1 cellular context compared by ENCODE assay signal in the genomic region with DNA sequence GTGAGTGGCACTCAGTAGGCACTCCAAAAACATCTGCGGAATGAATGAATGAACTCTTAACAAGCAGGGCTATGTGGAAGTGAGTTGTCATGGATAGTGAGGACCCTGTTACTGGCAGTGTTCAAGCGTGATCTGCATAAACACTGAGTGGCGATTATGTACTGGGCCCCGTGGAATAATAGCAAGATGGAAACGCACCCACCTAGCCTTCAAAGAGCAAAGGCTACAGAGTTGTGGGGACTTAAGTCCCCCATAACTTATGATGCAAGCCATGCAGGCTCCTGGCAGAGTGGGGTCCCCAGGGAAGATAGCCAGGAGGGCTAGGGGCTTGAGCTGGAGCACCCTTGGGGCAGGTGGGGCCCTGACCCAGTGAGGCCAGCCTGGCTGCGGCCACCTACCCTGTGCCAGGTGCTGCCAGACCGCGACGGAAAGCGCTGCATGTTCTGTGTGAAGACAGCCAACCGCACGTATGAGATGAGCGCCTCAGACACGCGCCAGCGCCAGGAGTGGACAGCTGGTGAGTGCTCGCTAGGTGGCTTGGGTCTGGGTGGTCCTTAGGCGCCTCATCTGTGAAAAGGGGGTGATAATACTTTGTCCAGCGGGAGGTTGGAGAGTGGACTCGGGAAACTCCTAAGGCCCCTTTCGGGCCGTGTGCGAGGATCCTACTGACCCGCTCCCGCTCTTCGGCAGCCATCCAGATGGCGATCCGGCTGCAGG.
TF ChIP-seq lines count a peak whose summit lies in the region.

No MANE protein-coding gene starts in this region.

TF ChIP-seq in HepG2, 621 proteins besides CTCF, POLR2A, EP300 and RAD21 (continued from another document and continues in another):
- TF ChIP-seq, protein P1, sequence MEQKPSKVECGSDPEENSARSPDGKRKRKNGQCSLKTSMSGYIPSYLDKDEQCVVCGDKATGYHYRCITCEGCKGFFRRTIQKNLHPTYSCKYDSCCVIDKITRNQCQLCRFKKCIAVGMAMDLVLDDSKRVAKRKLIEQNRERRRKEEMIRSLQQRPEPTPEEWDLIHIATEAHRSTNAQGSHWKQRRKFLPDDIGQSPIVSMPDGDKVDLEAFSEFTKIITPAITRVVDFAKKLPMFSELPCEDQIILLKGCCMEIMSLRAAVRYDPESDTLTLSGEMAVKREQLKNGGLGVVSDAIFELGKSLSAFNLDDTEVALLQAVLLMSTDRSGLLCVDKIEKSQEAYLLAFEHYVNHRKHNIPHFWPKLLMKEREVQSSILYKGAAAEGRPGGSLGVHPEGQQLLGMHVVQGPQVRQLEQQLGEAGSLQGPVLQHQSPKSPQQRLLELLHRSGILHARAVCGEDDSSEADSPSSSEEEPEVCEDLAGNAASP (CRISPR knock-in tag; IDR thresholded peaks at IDR 0.05; ENCODE audit: borderline replicate concordance): no peak
- TF ChIP-seq PCBP2 (optimal IDR thresholded peaks at IDR 0.05; ENCODE audit: low read depth, low read length, poor library complexity, severe bottlenecking) (no peak), NCOR1 (IDR thresholded peaks at IDR 0.05; ENCODE audit: borderline replicate concordance, low read length) (no peak), NBN (conservative IDR thresholded peaks at IDR 0.05) (no peak), SMAD9 (CRISPR knock-in tag; IDR thresholded peaks at IDR 0.05) (0 out of 2 replicates have a peak, but pooled peaks have one; percentile 25), MAF1 (CRISPR knock-in tag; IDR thresholded peaks at IDR 0.05; ENCODE audit: borderline replicate concordance) (no peak), ZNF737 (CRISPR knock-in tag; IDR thresholded peaks at IDR 0.05; ENCODE audit: borderline replicate concordance) (0 out of 2 replicates have a peak, but pooled peaks have one; percentile 64), ZNF790 (CRISPR knock-in tag; IDR thresholded peaks at IDR 0.05; ENCODE audit: borderline replicate concordance) (no peak), ZNF747 (CRISPR knock-in tag; IDR thresholded peaks at IDR 0.05; ENCODE audit: borderline replicate concordance) (no peak), ZNF124 (CRISPR knock-in tag; IDR thresholded peaks at IDR 0.05) (no peak), KLF6 (CRISPR knock-in tag; IDR thresholded peaks at IDR 0.05) (no peak), HNRNPL (IDR thresholded peaks at IDR 0.05; ENCODE audit: low read depth, low read length) (no peak), ESRRA (CRISPR knock-in tag; IDR thresholded peaks at IDR 0.05; ENCODE audit: low read depth) (0 out of 2 replicates have a peak, but pooled peaks have one; percentile 3), CBX5 (CRISPR knock-in tag; IDR thresholded peaks at IDR 0.05; ENCODE audit: borderline replicate concordance) (no peak), RNF2 (conservative IDR thresholded peaks at IDR 0.05; ENCODE audit: low read depth) (no peak), ZMYM2 (CRISPR knock-in tag; IDR thresholded peaks at IDR 0.05) (no peak), RARG (CRISPR knock-in tag; IDR thresholded peaks at IDR 0.05; ENCODE audit: low read depth) (peak; percentile 91; the same call in 1 of the 2 replicates), FOXP1 (IDR thresholded peaks at IDR 0.05) (no peak), FOXP1 (CRISPR knock-in tag; IDR thresholded peaks at IDR 0.05) (no peak), PLRG1 (conservative IDR thresholded peaks at IDR 0.05) (no peak), KLF13 (CRISPR knock-in tag; IDR thresholded peaks at IDR 0.05) (no peak), ZNF788 (CRISPR knock-in tag; IDR thresholded peaks at IDR 0.05; ENCODE audit: borderline replicate concordance) (peak; percentile 0; the same call in 1 of the 2 replicates), PHF8 (CRISPR knock-in tag; IDR thresholded peaks at IDR 0.05) (no peak), NFYB (CRISPR knock-in tag; IDR thresholded peaks at IDR 0.05) (no peak)
- TF ChIP-seq, protein P2, sequence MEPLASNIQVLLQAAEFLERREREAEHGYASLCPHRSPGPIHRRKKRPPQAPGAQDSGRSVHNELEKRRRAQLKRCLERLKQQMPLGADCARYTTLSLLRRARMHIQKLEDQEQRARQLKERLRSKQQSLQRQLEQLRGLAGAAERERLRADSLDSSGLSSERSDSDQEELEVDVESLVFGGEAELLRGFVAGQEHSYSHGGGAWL (CRISPR knock-in tag; IDR thresholded peaks at IDR 0.05): no peak
- TF ChIP-seq, protein P3, sequence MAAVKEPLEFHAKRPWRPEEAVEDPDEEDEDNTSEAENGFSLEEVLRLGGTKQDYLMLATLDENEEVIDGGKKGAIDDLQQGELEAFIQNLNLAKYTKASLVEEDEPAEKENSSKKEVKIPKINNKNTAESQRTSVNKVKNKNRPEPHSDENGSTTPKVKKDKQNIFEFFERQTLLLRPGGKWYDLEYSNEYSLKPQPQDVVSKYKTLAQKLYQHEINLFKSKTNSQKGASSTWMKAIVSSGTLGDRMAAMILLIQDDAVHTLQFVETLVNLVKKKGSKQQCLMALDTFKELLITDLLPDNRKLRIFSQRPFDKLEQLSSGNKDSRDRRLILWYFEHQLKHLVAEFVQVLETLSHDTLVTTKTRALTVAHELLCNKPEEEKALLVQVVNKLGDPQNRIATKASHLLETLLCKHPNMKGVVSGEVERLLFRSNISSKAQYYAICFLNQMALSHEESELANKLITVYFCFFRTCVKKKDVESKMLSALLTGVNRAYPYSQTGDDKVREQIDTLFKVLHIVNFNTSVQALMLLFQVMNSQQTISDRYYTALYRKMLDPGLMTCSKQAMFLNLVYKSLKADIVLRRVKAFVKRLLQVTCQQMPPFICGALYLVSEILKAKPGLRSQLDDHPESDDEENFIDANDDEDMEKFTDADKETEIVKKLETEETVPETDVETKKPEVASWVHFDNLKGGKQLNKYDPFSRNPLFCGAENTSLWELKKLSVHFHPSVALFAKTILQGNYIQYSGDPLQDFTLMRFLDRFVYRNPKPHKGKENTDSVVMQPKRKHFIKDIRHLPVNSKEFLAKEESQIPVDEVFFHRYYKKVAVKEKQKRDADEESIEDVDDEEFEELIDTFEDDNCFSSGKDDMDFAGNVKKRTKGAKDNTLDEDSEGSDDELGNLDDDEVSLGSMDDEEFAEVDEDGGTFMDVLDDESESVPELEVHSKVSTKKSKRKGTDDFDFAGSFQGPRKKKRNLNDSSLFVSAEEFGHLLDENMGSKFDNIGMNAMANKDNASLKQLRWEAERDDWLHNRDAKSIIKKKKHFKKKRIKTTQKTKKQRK (IDR thresholded peaks at IDR 0.05; ENCODE audit: low read length): no peak
- TF ChIP-seq, protein P4, sequence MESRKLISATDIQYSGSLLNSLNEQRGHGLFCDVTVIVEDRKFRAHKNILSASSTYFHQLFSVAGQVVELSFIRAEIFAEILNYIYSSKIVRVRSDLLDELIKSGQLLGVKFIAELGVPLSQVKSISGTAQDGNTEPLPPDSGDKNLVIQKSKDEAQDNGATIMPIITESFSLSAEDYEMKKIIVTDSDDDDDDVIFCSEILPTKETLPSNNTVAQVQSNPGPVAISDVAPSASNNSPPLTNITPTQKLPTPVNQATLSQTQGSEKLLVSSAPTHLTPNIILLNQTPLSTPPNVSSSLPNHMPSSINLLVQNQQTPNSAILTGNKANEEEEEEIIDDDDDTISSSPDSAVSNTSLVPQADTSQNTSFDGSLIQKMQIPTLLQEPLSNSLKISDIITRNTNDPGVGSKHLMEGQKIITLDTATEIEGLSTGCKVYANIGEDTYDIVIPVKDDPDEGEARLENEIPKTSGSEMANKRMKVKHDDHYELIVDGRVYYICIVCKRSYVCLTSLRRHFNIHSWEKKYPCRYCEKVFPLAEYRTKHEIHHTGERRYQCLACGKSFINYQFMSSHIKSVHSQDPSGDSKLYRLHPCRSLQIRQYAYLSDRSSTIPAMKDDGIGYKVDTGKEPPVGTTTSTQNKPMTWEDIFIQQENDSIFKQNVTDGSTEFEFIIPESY (CRISPR knock-in tag; IDR thresholded peaks at IDR 0.05): peak; percentile 90
- TF ChIP-seq, protein P5, sequence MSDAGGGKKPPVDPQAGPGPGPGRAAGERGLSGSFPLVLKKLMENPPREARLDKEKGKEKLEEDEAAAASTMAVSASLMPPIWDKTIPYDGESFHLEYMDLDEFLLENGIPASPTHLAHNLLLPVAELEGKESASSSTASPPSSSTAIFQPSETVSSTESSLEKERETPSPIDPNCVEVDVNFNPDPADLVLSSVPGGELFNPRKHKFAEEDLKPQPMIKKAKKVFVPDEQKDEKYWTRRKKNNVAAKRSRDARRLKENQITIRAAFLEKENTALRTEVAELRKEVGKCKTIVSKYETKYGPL (CRISPR knock-in tag; IDR thresholded peaks at IDR 0.05): no peak
- TF ChIP-seq, protein P6, sequence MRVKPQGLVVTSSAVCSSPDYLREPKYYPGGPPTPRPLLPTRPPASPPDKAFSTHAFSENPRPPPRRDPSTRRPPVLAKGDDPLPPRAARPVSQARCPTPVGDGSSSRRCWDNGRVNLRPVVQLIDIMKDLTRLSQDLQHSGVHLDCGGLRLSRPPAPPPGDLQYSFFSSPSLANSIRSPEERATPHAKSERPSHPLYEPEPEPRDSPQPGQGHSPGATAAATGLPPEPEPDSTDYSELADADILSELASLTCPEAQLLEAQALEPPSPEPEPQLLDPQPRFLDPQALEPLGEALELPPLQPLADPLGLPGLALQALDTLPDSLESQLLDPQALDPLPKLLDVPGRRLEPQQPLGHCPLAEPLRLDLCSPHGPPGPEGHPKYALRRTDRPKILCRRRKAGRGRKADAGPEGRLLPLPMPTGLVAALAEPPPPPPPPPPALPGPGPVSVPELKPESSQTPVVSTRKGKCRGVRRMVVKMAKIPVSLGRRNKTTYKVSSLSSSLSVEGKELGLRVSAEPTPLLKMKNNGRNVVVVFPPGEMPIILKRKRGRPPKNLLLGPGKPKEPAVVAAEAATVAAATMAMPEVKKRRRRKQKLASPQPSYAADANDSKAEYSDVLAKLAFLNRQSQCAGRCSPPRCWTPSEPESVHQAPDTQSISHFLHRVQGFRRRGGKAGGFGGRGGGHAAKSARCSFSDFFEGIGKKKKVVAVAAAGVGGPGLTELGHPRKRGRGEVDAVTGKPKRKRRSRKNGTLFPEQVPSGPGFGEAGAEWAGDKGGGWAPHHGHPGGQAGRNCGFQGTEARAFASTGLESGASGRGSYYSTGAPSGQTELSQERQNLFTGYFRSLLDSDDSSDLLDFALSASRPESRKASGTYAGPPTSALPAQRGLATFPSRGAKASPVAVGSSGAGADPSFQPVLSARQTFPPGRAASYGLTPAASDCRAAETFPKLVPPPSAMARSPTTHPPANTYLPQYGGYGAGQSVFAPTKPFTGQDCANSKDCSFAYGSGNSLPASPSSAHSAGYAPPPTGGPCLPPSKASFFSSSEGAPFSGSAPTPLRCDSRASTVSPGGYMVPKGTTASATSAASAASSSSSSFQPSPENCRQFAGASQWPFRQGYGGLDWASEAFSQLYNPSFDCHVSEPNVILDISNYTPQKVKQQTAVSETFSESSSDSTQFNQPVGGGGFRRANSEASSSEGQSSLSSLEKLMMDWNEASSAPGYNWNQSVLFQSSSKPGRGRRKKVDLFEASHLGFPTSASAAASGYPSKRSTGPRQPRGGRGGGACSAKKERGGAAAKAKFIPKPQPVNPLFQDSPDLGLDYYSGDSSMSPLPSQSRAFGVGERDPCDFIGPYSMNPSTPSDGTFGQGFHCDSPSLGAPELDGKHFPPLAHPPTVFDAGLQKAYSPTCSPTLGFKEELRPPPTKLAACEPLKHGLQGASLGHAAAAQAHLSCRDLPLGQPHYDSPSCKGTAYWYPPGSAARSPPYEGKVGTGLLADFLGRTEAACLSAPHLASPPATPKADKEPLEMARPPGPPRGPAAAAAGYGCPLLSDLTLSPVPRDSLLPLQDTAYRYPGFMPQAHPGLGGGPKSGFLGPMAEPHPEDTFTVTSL (CRISPR knock-in tag; IDR thresholded peaks at IDR 0.05; ENCODE audit: borderline replicate concordance): no peak
- TF ChIP-seq, protein P7, sequence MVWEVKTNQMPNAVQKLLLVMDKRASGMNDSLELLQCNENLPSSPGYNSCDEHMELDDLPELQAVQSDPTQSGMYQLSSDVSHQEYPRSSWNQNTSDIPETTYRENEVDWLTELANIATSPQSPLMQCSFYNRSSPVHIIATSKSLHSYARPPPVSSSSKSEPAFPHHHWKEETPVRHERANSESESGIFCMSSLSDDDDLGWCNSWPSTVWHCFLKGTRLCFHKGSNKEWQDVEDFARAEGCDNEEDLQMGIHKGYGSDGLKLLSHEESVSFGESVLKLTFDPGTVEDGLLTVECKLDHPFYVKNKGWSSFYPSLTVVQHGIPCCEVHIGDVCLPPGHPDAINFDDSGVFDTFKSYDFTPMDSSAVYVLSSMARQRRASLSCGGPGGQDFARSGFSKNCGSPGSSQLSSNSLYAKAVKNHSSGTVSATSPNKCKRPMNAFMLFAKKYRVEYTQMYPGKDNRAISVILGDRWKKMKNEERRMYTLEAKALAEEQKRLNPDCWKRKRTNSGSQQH (CRISPR knock-in tag; IDR thresholded peaks at IDR 0.05; ENCODE audit: low read depth): no peak
- TF ChIP-seq, protein P8, sequence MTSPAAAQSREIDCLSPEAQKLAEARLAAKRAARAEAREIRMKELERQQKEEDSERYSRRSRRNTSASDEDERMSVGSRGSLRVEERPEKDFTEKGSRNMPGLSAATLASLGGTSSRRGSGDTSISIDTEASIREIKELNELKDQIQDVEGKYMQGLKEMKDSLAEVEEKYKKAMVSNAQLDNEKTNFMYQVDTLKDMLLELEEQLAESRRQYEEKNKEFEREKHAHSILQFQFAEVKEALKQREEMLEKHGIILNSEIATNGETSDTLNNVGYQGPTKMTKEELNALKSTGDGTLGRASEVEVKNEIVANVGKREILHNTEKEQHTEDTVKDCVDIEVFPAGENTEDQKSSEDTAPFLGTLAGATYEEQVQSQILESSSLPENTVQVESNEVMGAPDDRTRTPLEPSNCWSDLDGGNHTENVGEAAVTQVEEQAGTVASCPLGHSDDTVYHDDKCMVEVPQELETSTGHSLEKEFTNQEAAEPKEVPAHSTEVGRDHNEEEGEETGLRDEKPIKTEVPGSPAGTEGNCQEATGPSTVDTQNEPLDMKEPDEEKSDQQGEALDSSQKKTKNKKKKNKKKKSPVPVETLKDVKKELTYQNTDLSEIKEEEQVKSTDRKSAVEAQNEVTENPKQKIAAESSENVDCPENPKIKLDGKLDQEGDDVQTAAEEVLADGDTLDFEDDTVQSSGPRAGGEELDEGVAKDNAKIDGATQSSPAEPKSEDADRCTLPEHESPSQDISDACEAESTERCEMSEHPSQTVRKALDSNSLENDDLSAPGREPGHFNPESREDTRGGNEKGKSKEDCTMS (CRISPR knock-in tag; conservative IDR thresholded peaks at IDR 0.05): no peak
- TF ChIP-seq, protein P9, sequence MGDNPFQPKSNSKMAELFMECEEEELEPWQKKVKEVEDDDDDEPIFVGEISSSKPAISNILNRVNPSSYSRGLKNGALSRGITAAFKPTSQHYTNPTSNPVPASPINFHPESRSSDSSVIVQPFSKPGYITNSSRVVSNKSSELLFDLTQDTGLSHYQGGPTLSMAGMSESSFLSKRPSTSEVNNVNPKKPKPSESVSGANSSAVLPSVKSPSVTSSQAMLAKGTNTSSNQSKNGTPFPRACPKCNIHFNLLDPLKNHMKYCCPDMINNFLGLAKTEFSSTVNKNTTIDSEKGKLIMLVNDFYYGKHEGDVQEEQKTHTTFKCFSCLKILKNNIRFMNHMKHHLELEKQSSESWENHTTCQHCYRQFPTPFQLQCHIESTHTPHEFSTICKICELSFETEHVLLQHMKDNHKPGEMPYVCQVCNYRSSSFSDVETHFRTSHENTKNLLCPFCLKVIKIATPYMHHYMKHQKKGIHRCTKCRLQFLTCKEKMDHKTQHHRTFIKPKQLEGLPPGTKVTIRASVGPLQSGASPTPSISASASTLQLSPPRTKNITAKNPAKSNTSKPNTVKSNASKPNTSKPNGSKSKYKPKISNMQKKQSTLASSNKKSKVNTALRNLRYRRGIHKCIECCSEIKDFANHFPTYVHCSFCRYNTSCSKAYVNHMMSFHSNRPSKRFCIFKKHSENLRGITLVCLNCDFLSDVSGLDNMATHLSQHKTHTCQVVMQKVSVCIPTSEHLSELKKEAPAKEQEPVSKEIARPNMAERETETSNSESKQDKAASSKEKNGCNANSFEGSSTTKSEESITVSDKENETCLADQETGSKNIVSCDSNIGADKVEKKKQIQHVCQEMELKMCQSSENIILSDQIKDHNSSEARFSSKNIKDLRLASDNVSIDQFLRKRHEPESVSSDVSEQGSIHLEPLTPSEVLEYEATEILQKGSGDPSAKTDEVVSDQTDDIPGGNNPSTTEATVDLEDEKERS (CRISPR knock-in tag; IDR thresholded peaks at IDR 0.05): peak; percentile 4; the same call in 1 of the 2 replicates
